18 cellular contexts compared by ENCODE assay signal in genomic region chr9:14153310-14153720, GRCh38.
DNase-seq lines count a peak whose midpoint lies in the region; ATAC-seq and TF ChIP-seq lines count a peak whose summit lies in the region.
"Had no signal": no experiment of that assay in that cellular context is flagged by ENCODE, and none has a peak within 500 bp of the region (broad histone marks: within the 10 kb centered on the region; RNA-seq: fewer than 3 reads in every experiment).

No MANE protein-coding gene starts in this region.

- no peaks in the 10 kb centered on the region for H3K27me3 ChIP-seq in gastrocnemius medialis
- H3K27me3 ChIP-seq: MG63, SJSA1 had no signal

- ATAC-seq in gastrocnemius medialis = peak in 1 of 2 donors; percentile 33
- ATAC-seq: GM12878, left lobe of liver had no signal

- DNase-seq in NCI-H748 (lab: John Stamatoyannopoulos, UW; ENCODE audit: unreplicated experiment) = peak; percentile 54
- DNase-seq in NCI-H748 treated with DMSO at 0.1 percent for 48 hours (lab: John Stamatoyannopoulos, UW) = no peak
- peak; percentile 28 to 34 for DNase-seq in NCI-H526 (lab: John Stamatoyannopoulos, UW)
- peak; percentile 52 for DNase-seq in fibroblast of gingiva (ENCODE audit: low read depth)
- no peak for DNase-seq in gastrocnemius medialis
- DNase-seq in activated naive CD4-positive, alpha-beta T cell treated with anti-CD3 and anti-CD28 coated beads, Interleukin-2, amount 50 U/mL, for 16 hours = no peak
- DNase-seq in NOMO-1 (lab: John Stamatoyannopoulos, UW; ENCODE audit: unreplicated experiment in 2 of 2) = no peak
- no peak for DNase-seq in GM10248 (ENCODE audit: extremely low spot score)
- DNase-seq: activated CD4-positive, alpha-beta T cell treated with anti-CD3 and anti-CD28 coated beads for 4 hours; activated naive CD4-positive, alpha-beta T cell treated with Interleukin-2 at 50 U/mL for 16 hours; CD4-positive, alpha-beta T cell; MG63; NCI-H2081 treated with DMSO at 0.1 percent for 48 hours; T1000 had no signal

- no peak overlapping the region for H3K4me3 ChIP-seq in gastrocnemius medialis
- H3K4me3 ChIP-seq: GM12878, MG63, prostate gland, SJSA1 had no signal

- POLR2A ChIA-PET in GM10248 (lab: Yijun Ruan, JAX) = no interaction called here

- TF ChIP-seq POLR2A in gastrocnemius medialis (IDR thresholded peaks at IDR 0.05) = no peak

- H3K4me1 ChIP-seq in gastrocnemius medialis = peaks cover 21 to 38% of the 10 kb centered on the region in 2 donors
- H3K4me1 ChIP-seq: prostate gland, SJSA1 had no signal

- H3K36me3 ChIP-seq in gastrocnemius medialis = no peaks in the 10 kb centered on the region
- H3K36me3 ChIP-seq: prostate gland, SJSA1 had no signal

- no peaks in the 10 kb centered on the region for H3K9me3 ChIP-seq in gastrocnemius medialis
- H3K9me3 ChIP-seq: MG63, prostate gland, SJSA1 had no signal

- CTCF ChIA-PET in GM10248 (lab: Yijun Ruan, JAX) = no interaction called here

- H3K27ac ChIP-seq in gastrocnemius medialis = peak overlapping the region in 3 of 4 donors; percentile 36 to 55 (median 43)
- H3K27ac ChIP-seq: prostate gland, SJSA1 had no signal

- no peak for TF ChIP-seq CTCF in gastrocnemius medialis (IDR thresholded peaks at IDR 0.05 in 4 of 5, conservative IDR thresholded peaks at IDR 0.05 in 1 of 5)
- no peak for TF ChIP-seq CTCF in GM10248 (IDR thresholded peaks at IDR 0.05; ENCODE audit: control extremely low read depth, extremely low read depth, low read depth, missing control alignments)

- intact Hi-C loops in gastrocnemius medialis (cut with DNase I; ENCODE audit: low total_unique reads) = no loop called here

- in situ Hi-C loops in gastrocnemius medialis (cut with MboI; ENCODE audit: low sequenced_read_pairs in 4 of 4) = no loop called here

Comparison
In these comparisons a context has a peak if more than half of its experiments do, and no peak if none do; other contexts are left out.
1. DNase-seq: peak in NCI-H748 (single experiment), NCI-H526 (2 of 2) and fibroblast of gingiva (single experiment); none in NCI-H748 treated with DMSO at 0.1 percent for 48 hours (single experiment), gastrocnemius medialis (0 of 2), activated naive CD4-positive, alpha-beta T cell treated with anti-CD3 and anti-CD28 coated beads, Interleukin-2, amount 50 U/mL, for 16 hours (single experiment), NOMO-1 (0 of 2) and GM10248 (single experiment).